In genomic region chr11:44577231-44577834, GRCh38 we compare ENCODE assay signal across 15 cellular contexts. TPM values are rescaled to one million over a fixed set of nuclear protein-coding genes. Genes with fewer than 3 reads are reported as not detected.
DNase-seq lines count a peak whose midpoint lies in the region; ATAC-seq and TF ChIP-seq lines count a peak whose summit lies in the region.
"Had no signal": no experiment of that assay in that cellular context is flagged by ENCODE, and none has a peak within 500 bp of the region (broad histone marks: within the 10 kb centered on the region; RNA-seq: fewer than 3 reads in every experiment).

No MANE protein-coding gene starts in this region.

- no peak for DNase-seq in activated CD4-positive, alpha-beta T cell treated with anti-CD3 and anti-CD28 coated beads, Interleukin-2, amount 10 ng/mL, durations not matched to agents 24 days and 14 days
- DNase-seq in activated CD4-positive, alpha-beta T cell treated with anti-CD3 and anti-CD28 coated beads for 1 hour: no peak
- DNase-seq in RWPE1 (ENCODE audit: low spot score) (no peak), epithelial cell of esophagus (ENCODE audit: low read depth) (peak; percentile 90)
- DNase-seq: brain microvascular endothelial cell, hippocampal formation, mesendoderm, NCI-H2029 treated with DMSO at 0.1 percent for 48 hours, testis had no signal

- 0 out of 2 replicates have a peak overlapping the region, but pooled peaks have one; percentile 25 for H3K27ac ChIP-seq in RWPE1
- H3K27ac ChIP-seq: A549, brain microvascular endothelial cell, testis had no signal

- TF ChIP-seq CTCF in RWPE1 (conservative IDR thresholded peaks at IDR 0.05; ENCODE audit: low read depth) (no peak), epithelial cell of esophagus (IDR thresholded peaks at IDR 0.05; ENCODE audit: insufficient read depth, low read depth, low read length, missing control alignments) (no peak)

- no peaks in the 10 kb centered on the region for H3K27me3 Mint-ChIP-seq in activated CD4-positive, alpha-beta T cell treated with anti-CD3 and anti-CD28 coated beads, Interleukin-2, amount 10 ng/mL, durations not matched to agents 24 days and 14 days
- no peaks in the 10 kb centered on the region for H3K27me3 Mint-ChIP-seq in stimulated activated memory B cell treated with anti-CD40 and anti-IgM and Interleukin-4, amounts not matched to agents 10 μg/mL and 1 μg/mL and 100 μg/mL, for 72 hours

- H3K36me3 Mint-ChIP-seq in activated CD4-positive, alpha-beta T cell treated with anti-CD3 and anti-CD28 coated beads, Interleukin-2, amount 10 ng/mL, durations not matched to agents 24 days and 14 days (ENCODE audit: low read depth): peaks cover 87% of the 10 kb centered on the region
- peaks cover 78% of the 10 kb centered on the region for H3K36me3 Mint-ChIP-seq in stimulated activated memory B cell treated with anti-CD40 and anti-IgM and Interleukin-4, amounts not matched to agents 10 μg/mL and 1 μg/mL and 100 μg/mL, for 72 hours

- H3K9me3 Mint-ChIP-seq in activated CD4-positive, alpha-beta T cell treated with anti-CD3 and anti-CD28 coated beads, Interleukin-2, amount 10 ng/mL, durations not matched to agents 24 days and 14 days: no peaks in the 10 kb centered on the region
- no peaks in the 10 kb centered on the region for H3K9me3 Mint-ChIP-seq in stimulated activated memory B cell treated with anti-CD40 and anti-IgM and Interleukin-4, amounts not matched to agents 10 μg/mL and 1 μg/mL and 100 μg/mL, for 72 hours

- POLR2A ChIA-PET in RWPE1 (lab: Yijun Ruan, JAX; ENCODE audit: low non-redundant PET): interaction anchor here (1.0 kb wide), 1 partner anchor 11 kb away, joined by 3 read pairs; no protein-coding TSS in a partner anchor

- peak overlapping the region; percentile 95 for H3K27ac Mint-ChIP-seq in activated CD4-positive, alpha-beta T cell treated with anti-CD3 and anti-CD28 coated beads, Interleukin-2, amount 10 ng/mL, durations not matched to agents 24 days and 14 days
- peak overlapping the region; percentile 84 for H3K27ac Mint-ChIP-seq in stimulated activated memory B cell treated with anti-CD40 and anti-IgM and Interleukin-4, amounts not matched to agents 10 μg/mL and 1 μg/mL and 100 μg/mL, for 72 hours
- H3K27ac Mint-ChIP-seq: progenitor cell of endocrine pancreas had no signal

- peaks cover 80% of the 10 kb centered on the region for H3K4me1 Mint-ChIP-seq in activated CD4-positive, alpha-beta T cell treated with anti-CD3 and anti-CD28 coated beads, Interleukin-2, amount 10 ng/mL, durations not matched to agents 24 days and 14 days
- H3K4me1 Mint-ChIP-seq in stimulated activated memory B cell treated with anti-CD40 and anti-IgM and Interleukin-4, amounts not matched to agents 10 μg/mL and 1 μg/mL and 100 μg/mL, for 72 hours: peaks cover 96% of the 10 kb centered on the region

- ATAC-seq in stimulated activated memory B cell treated with anti-CD40 and anti-IgM and Interleukin-4, amounts not matched to agents 10 μg/mL and 1 μg/mL and 100 μg/mL, for 72 hours: no peak
- ATAC-seq in HG03135 (IDR thresholded peaks at IDR 0.05; ENCODE audit: unreplicated experiment) (no peak), HG03565 (IDR thresholded peaks at IDR 0.05; ENCODE audit: unreplicated experiment) (no peak), GM18907 (IDR thresholded peaks at IDR 0.05; ENCODE audit: unreplicated experiment) (no peak)
- ATAC-seq: A549 had no signal

- peak overlapping the region; percentile 80 for H3K4me3 Mint-ChIP-seq in activated CD4-positive, alpha-beta T cell treated with anti-CD3 and anti-CD28 coated beads, Interleukin-2, amount 10 ng/mL, durations not matched to agents 24 days and 14 days
- H3K4me3 Mint-ChIP-seq in stimulated activated memory B cell treated with anti-CD40 and anti-IgM and Interleukin-4, amounts not matched to agents 10 μg/mL and 1 μg/mL and 100 μg/mL, for 72 hours: peak overlapping the region; percentile 76

- intact Hi-C loops in activated CD4-positive, alpha-beta T cell treated with anti-CD3 and anti-CD28 coated beads, Interleukin-2, amount 10 ng/mL, durations not matched to agents 24 days and 14 days (cut with micrococcal nuclease): loop anchor here (10.0 kb wide), 2 partner anchors 567 to 893 kb away; partner anchors contain the start of genes HSD17B12 and PRDM11

- CTCF ChIA-PET in RWPE1 (lab: Yijun Ruan, JAX): interaction anchor here (0.6 kb wide), 3 partner anchors 10 to 39 kb away, joined by 3 to 5 read pairs (median 3); no protein-coding TSS in a partner anchor

- no peak overlapping the region for H3K4me3 ChIP-seq in epithelial cell of esophagus (ENCODE audit: low read length)
- H3K4me3 ChIP-seq: A549, testis had no signal

RNA-seq across cellular contexts. Expression of gene CD82, which starts 11.9 kb away (rescaled TPM):
- total RNA-seq in activated CD4-positive, alpha-beta T cell treated with anti-CD3 and anti-CD28 coated beads, Interleukin-2, amount 10 ng/mL, durations not matched to agents 24 days and 14 days: 448 and 469 TPM in 2 replicates
